ENCODE assay signal across 9 cellular contexts in the genomic region with DNA sequence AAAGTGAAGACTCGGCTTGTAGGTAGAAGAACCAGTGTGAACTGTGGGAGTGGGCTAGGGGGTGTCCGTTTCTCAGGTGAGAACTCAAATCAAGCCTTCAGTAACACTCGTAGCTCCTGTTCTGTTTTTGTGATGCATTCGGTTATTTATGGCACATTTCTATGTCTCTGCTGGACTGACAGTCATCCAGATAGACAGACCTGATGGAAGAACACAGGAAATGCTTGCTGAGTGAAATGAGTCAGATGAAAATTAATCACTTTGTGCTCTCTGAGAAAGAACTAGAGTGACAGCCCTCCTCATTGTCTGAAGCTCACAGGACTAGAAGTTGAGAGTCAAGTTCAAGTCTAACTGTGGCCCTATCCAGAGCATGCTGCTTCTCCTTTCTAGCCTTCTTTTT.
DNase-seq lines count a peak whose midpoint lies in the region; ATAC-seq, FAIRE-seq and TF ChIP-seq lines count a peak whose summit lies in the region.
"Had no signal": no experiment of that assay in that cellular context is flagged by ENCODE, and none has a peak within 500 bp of the region (broad histone marks: within the 10 kb centered on the region; RNA-seq: fewer than 3 reads in every experiment).

No MANE protein-coding gene starts in this region.

- TF ChIP-seq CTCF in ovary (IDR thresholded peaks at IDR 0.05) = no peak

- H3K4me3 ChIP-seq in ovary = no peak overlapping the region

- 66 to 68% (median 68%) methylated on average over 4 of the region's 4 CpGs for WGBS in ovary, 3 donors

- no peak overlapping the region for H3K27ac ChIP-seq in ovary

- no peaks in the 10 kb centered on the region for H3K27me3 ChIP-seq in ovary

- no peak for TF ChIP-seq POLR2A in ovary (IDR thresholded peaks at IDR 0.05)

- H3K9me3 ChIP-seq in ovary = no peaks in the 10 kb centered on the region

- no peaks in the 10 kb centered on the region for H3K36me3 ChIP-seq in ovary

- peak; percentile 2 for DNase-seq in HCEC 1CT
- DNase-seq in HTR-8/SVneo (ENCODE audit: insufficient read length, low spot score) = peak; percentile 12
- DNase-seq in kidney glomerular epithelial cell (lab: John Stamatoyannopoulos, UW) = peak; percentile 77
- DNase-seq in midbrain (lab: John Stamatoyannopoulos, UW) = no peak
- DNase-seq in effector CD4-positive, alpha-beta T cell = no peak
- no peak for DNase-seq in ovary

- no peaks in the 10 kb centered on the region for H3K4me1 ChIP-seq in ovary (ENCODE audit: insufficient read depth)

- intact Hi-C loops in ovary (cut with DNase I) = no loop called here

- ATAC-seq in GM18907 (IDR thresholded peaks at IDR 0.05; ENCODE audit: unreplicated experiment) = peak; percentile 97
- ATAC-seq: sciatic nerve had no signal

- peak; percentile 73 for FAIRE-seq in HTR-8/SVneo (lab: Jason Lieb, UNC)
- FAIRE-seq: TTC549 had no signal

- TF ChIP-seq EP300 in ovary (IDR thresholded peaks at IDR 0.05) = no peak

Comparison
In these comparisons a context has a peak if more than half of its experiments do, and no peak if none do; other contexts are left out.
1. DNase-seq: peak in HCEC 1CT (single experiment), HTR-8/SVneo (single experiment) and kidney glomerular epithelial cell (single experiment); none in midbrain (single experiment), effector CD4-positive, alpha-beta T cell (single experiment) and ovary (0 of 5).